In genomic region chr11:66291706-66292542, GRCh38 we compare ENCODE assay signal across 8 cellular contexts. TPM values are rescaled to one million over a fixed set of nuclear protein-coding genes. Genes with fewer than 3 reads are reported as not detected.
DNase-seq lines count a peak whose midpoint lies in the region; ATAC-seq and TF ChIP-seq lines count a peak whose summit lies in the region.

Gene TMEM151A, plus strand, starts transcription at chr11:66291894. Its CDS starts 120 bp downstream, at chr11:66292014.

- H3K9me3 ChIP-seq in iPS DF 6.9 (ENCODE audit: control insufficient read depth, insufficient read depth, low read length), result no peaks in the 10 kb centered on the region

- peaks cover 23% of the 10 kb centered on the region for H3K27me3 Mint-ChIP-seq in activated B cell treated with CpG ODN at 0.5 μM for 24 hours

- ATAC-seq in activated B cell treated with CpG ODN at 0.5 μM for 24 hours (ENCODE audit: low read depth), result no peak
- no peak for ATAC-seq in stimulated activated naive CD8-positive, alpha-beta T cell treated with anti-CD3 and anti-CD28 coated beads, Interleukin-15, Interleukin-2, amounts not matched to agents 100 U/mL and 50 U/mL, for 24 hours

- no peaks in the 10 kb centered on the region for H3K36me3 ChIP-seq in iPS DF 6.9 (ENCODE audit: control insufficient read depth, insufficient read depth, low read length)

- WGBS in iPS DF 6.9 (ENCODE audit: insufficient coverage, insufficient read length), result no CpG with 5 or more reads among the region's 95 CpGs

- DNase-seq in NCI-H82 (lab: John Stamatoyannopoulos, UW) (peak; percentile 40), NCI-H82 treated with DMSO at 0.1 percent for 48 hours (lab: John Stamatoyannopoulos, UW; ENCODE audit: unreplicated experiment) (no peak), activated B cell treated with CpG ODN at 0.5 μM for 24 hours (peak; percentile 54), iPS DF 6.9 (ENCODE audit: low read depth, low spot score) (no peak), iPS-NIHi7 (ENCODE audit: extremely low spot score) (no peak), NOMO-1 treated with dmso at 0.1 percent for 144 hours (lab: John Stamatoyannopoulos, UW; ENCODE audit: unreplicated experiment) (no peak), DMS153 (lab: John Stamatoyannopoulos, UW) (no peak)
- DNase-seq in stimulated activated naive CD8-positive, alpha-beta T cell treated with anti-CD3 and anti-CD28 coated beads, Interleukin-15, Interleukin-2, amounts not matched to agents 100 U/mL and 50 U/mL, for 24 hours, result peak; percentile 41

- peaks cover 3% of the 10 kb centered on the region; the same call in 1 of the 2 replicates for H3K4me1 ChIP-seq in iPS DF 6.9 (ENCODE audit: control insufficient read depth, insufficient read depth, low read length)

- peak within 1 kb of the TSS; percentile 21 for H3K27ac Mint-ChIP-seq in activated B cell treated with CpG ODN at 0.5 μM for 24 hours

- peaks cover 6% of the 10 kb centered on the region for H3K36me3 Mint-ChIP-seq in activated B cell treated with CpG ODN at 0.5 μM for 24 hours (ENCODE audit: low read depth)

- intact Hi-C loops in activated B cell treated with CpG ODN at 0.5 μM for 24 hours (cut with micrococcal nuclease), result no loop called here

- peak within 1 kb of the TSS; percentile 89 for H3K4me3 Mint-ChIP-seq in activated B cell treated with CpG ODN at 0.5 μM for 24 hours

- H3K27ac ChIP-seq in iPS DF 6.9 (ENCODE audit: low read length), result no peak within 1 kb of the TSS

- CTCF ChIA-PET in activated B cell treated with CpG ODN at 0.5 μM for 24 hours (lab: Charles Lee), result no interaction called here

- no peak for TF ChIP-seq CTCF in activated B cell treated with CpG ODN at 0.5 μM for 24 hours (IDR thresholded peaks at IDR 0.05)

- POLR2A ChIA-PET in activated B cell treated with CpG ODN at 0.5 μM for 24 hours (lab: Charles Lee), result interaction anchor here (0.5 to 4.0 kb wide), 3 partner anchors 21 to 513 kb away, joined by 4 to 42 read pairs (median 5); partner anchors contain the start of gene RAB1B

- H3K27me3 ChIP-seq in iPS DF 6.9 (ENCODE audit: control insufficient read depth, insufficient read depth, low read length), result peaks cover 3% of the 10 kb centered on the region; the same call in 1 of the 2 replicates

- H3K4me1 Mint-ChIP-seq in activated B cell treated with CpG ODN at 0.5 μM for 24 hours, result peaks cover 31% of the 10 kb centered on the region

- peak within 1 kb of the TSS; percentile 66; the same call in 1 of the 2 replicates for H3K4me3 ChIP-seq in iPS DF 6.9 (ENCODE audit: low read length)

- H3K9me3 Mint-ChIP-seq in activated B cell treated with CpG ODN at 0.5 μM for 24 hours, result no peaks in the 10 kb centered on the region

RNA-seq across cellular contexts. Expression of gene TMEM151A, which starts in this region (rescaled TPM):
- not detected in 2 replicates for total RNA-seq in activated B cell treated with CpG ODN at 0.5 μM for 24 hours

Comparison
In these comparisons a context has a peak if more than half of its experiments do, and no peak if none do; other contexts are left out.
1. DNase-seq: peak in NCI-H82 (single experiment) and stimulated activated naive CD8-positive, alpha-beta T cell treated with anti-CD3 and anti-CD28 coated beads, Interleukin-15, Interleukin-2, amounts not matched to agents 100 U/mL and 50 U/mL, for 24 hours (single experiment); none in NCI-H82 treated with DMSO at 0.1 percent for 48 hours (single experiment), iPS DF 6.9 (single experiment), iPS-NIHi7 (single experiment), NOMO-1 treated with dmso at 0.1 percent for 144 hours (single experiment) and DMS153 (single experiment).
2. Peak in DNase-seq in activated B cell treated with CpG ODN at 0.5 μM for 24 hours; RNA of the gene not detected or under 1 TPM.